ENCODE assay signal across 1 cellular context in the genomic region with DNA sequence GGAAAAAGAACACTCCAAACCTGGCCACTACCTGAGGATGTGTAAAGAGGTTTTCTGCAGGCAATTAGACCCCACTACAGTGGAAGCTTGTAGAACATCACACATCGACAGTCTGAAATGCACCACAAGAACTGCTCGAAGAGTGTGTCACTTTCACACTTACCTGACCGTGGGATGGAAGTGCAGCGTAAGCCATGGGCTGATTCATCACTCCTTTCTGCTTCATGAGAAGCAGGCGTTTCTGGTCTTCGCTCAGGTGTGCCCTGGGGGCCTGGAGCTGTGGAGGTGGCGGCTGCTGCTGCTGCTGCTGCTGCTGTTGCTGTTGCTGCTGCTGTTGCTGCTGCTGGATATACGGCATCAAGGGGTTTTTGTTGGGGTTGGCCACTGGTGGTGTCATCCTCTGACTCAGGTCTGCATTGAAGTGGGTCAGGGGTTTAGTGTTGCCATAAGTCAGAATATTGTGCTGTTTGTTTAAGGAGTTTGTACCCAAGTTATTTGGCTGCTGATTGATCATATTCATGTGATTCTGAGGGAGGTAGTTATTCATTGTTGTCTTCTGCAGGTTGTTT.
TF ChIP-seq lines count a peak whose summit lies in the region.

No MANE protein-coding gene starts in this region.

TF ChIP-seq in SK-N-SH treated with all-trans-retinoic acid at 6 μM for 48 hours, 23 proteins besides CTCF, POLR2A, EP300 and RAD21 (continued from another document):
- TF ChIP-seq, protein P1, sequence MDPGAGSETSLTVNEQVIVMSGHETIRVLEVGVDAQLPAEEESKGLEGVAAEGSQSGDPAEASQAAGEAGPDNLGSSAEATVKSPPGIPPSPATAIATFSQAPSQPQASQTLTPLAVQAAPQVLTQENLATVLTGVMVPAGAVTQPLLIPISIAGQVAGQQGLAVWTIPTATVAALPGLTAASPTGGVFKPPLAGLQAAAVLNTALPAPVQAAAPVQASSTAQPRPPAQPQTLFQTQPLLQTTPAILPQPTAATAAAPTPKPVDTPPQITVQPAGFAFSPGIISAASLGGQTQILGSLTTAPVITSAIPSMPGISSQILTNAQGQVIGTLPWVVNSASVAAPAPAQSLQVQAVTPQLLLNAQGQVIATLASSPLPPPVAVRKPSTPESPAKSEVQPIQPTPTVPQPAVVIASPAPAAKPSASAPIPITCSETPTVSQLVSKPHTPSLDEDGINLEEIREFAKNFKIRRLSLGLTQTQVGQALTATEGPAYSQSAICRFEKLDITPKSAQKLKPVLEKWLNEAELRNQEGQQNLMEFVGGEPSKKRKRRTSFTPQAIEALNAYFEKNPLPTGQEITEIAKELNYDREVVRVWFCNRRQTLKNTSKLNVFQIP (CRISPR knock-in tag; IDR thresholded peaks at IDR 0.05; ENCODE audit: borderline replicate concordance, low read depth): no peak
- TF ChIP-seq ISL1 (CRISPR knock-in tag; IDR thresholded peaks at IDR 0.05): no peak
- TF ChIP-seq ZNF8 (CRISPR knock-in tag; IDR thresholded peaks at IDR 0.05): no peak
- TF ChIP-seq ZNF70 (CRISPR knock-in tag; IDR thresholded peaks at IDR 0.05): no peak
- TF ChIP-seq, protein P2, sequence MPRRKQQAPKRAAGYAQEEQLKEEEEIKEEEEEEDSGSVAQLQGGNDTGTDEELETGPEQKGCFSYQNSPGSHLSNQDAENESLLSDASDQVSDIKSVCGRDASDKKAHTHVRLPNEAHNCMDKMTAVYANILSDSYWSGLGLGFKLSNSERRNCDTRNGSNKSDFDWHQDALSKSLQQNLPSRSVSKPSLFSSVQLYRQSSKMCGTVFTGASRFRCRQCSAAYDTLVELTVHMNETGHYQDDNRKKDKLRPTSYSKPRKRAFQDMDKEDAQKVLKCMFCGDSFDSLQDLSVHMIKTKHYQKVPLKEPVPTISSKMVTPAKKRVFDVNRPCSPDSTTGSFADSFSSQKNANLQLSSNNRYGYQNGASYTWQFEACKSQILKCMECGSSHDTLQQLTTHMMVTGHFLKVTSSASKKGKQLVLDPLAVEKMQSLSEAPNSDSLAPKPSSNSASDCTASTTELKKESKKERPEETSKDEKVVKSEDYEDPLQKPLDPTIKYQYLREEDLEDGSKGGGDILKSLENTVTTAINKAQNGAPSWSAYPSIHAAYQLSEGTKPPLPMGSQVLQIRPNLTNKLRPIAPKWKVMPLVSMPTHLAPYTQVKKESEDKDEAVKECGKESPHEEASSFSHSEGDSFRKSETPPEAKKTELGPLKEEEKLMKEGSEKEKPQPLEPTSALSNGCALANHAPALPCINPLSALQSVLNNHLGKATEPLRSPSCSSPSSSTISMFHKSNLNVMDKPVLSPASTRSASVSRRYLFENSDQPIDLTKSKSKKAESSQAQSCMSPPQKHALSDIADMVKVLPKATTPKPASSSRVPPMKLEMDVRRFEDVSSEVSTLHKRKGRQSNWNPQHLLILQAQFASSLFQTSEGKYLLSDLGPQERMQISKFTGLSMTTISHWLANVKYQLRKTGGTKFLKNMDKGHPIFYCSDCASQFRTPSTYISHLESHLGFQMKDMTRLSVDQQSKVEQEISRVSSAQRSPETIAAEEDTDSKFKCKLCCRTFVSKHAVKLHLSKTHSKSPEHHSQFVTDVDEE (CRISPR knock-in tag; IDR thresholded peaks at IDR 0.05): no peak
- TF ChIP-seq RARB (CRISPR knock-in tag; IDR thresholded peaks at IDR 0.05): no peak
TF ChIP-seq in SK-N-SH treated with all-trans-retinoic acid at 6 μM for 48 hours: peak in this region for 0.
